In genomic region chr3:171428321-171428787, GRCh38 we compare ENCODE assay signal across 1 cellular context.
TF ChIP-seq lines count a peak whose summit lies in the region.

No MANE protein-coding gene starts in this region.

TF ChIP-seq in H1, 55 proteins besides CTCF, POLR2A, EP300 and RAD21:
- TF ChIP-seq SP1 (IDR thresholded peaks at IDR 0.05; ENCODE audit: low read depth, low read length) (0 out of 2 replicates have a peak, but pooled peaks have one; percentile 18), ASH2L (IDR thresholded peaks at IDR 0.05; ENCODE audit: low read length) (no peak)
TF ChIP-seq in H1: peak in this region for 1.
